Comparison of ENCODE assay signal across 9 cellular contexts in the genomic region with DNA sequence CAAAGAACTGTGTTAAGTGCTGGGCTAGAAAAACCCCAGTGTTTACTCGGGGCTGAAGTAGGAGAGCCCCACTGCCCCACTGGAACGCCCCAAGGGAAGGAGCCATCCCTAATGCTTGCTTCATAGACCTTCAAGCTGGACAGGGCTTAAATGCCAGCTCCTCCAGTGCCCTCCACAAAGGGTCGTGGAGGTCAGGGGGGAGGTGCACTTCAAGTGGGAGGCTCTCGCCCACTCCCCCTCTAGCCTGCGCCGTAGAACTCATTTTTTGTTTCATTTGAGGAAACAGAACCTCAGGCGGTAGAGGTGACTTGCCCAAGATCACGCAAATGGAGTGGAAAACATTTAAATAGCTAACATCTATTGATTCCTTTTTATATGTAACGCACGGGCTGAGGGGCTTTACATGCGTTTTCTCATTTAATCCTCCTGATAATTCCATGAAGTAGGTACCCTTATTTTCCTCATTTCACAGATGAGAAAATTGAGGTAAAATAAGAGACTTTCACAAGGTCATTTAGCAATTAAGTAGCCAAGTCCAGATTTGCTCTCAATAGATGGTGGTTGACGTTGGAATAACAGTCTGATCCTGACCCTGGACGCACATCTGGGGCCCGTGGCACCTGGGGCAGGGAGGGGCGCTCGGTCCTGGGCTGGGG. TPM values are rescaled to one million over a fixed set of nuclear protein-coding genes. Genes with fewer than 3 reads are reported as not detected.
DNase-seq lines count a peak whose midpoint lies in the region; ATAC-seq, FAIRE-seq and TF ChIP-seq lines count a peak whose summit lies in the region.
"Had no signal": no experiment of that assay in that cellular context is flagged by ENCODE, and none has a peak within 500 bp of the region (broad histone marks: within the 10 kb centered on the region; RNA-seq: fewer than 3 reads in every experiment).

No MANE protein-coding gene starts in this region.

- H3K4me2 ChIP-seq in OCI-LY1 (ENCODE audit: low read length) = peak overlapping the region; percentile 87

- H3K36me3 ChIP-seq in OCI-LY1 (ENCODE audit: insufficient read depth, low read length) (peaks cover 17% of the 10 kb centered on the region; the same call in 1 of the 2 replicates), endodermal cell (ENCODE audit: control insufficient read depth, insufficient read depth, low read length) (peaks cover 8% of the 10 kb centered on the region)

- no peak for TF ChIP-seq CTCF in OCI-LY1 (IDR thresholded peaks at IDR 0.05; ENCODE audit: low read length)
- TF ChIP-seq CTCF in endodermal cell (conservative IDR thresholded peaks at IDR 0.05) = no peak
- no peak for TF ChIP-seq CTCF in osteocyte (IDR thresholded peaks at IDR 0.05)

- H3K27me3 ChIP-seq in OCI-LY1 (ENCODE audit: insufficient read depth, low read length) (no peaks in the 10 kb centered on the region), endodermal cell (ENCODE audit: control insufficient read depth, insufficient read depth, low read length, poor library complexity, severe bottlenecking) (peaks cover 18% of the 10 kb centered on the region)

- H2AFZ ChIP-seq in OCI-LY1 (ENCODE audit: low read length) = peak overlapping the region; percentile 59; the same call in 1 of the 2 replicates

- peak overlapping the region; percentile 51; the same call in 1 of the 2 replicates for H3K9ac ChIP-seq in OCI-LY1 (ENCODE audit: low read length)
- H3K9ac ChIP-seq in endodermal cell (ENCODE audit: extremely low read depth, low read length, poor library complexity, severe bottlenecking) = no peak overlapping the region

- peaks cover 25% of the 10 kb centered on the region for H3K79me2 ChIP-seq in OCI-LY1 (ENCODE audit: insufficient read depth, low read length)

- H3K4me1 ChIP-seq in OCI-LY1 (ENCODE audit: insufficient read depth, low read length, severe bottlenecking) (peaks cover 29% of the 10 kb centered on the region), endodermal cell (ENCODE audit: control insufficient read depth, insufficient read depth, low read length) (no peaks in the 10 kb centered on the region)

- peaks cover 8% of the 10 kb centered on the region for H3K4me1 Mint-ChIP-seq in endodermal cell
- peaks cover 16% of the 10 kb centered on the region for H3K4me1 Mint-ChIP-seq in osteocyte (ENCODE audit: unreplicated experiment)

- H3K9me3 Mint-ChIP-seq in endodermal cell = no peaks in the 10 kb centered on the region
- no peaks in the 10 kb centered on the region for H3K9me3 Mint-ChIP-seq in osteocyte (ENCODE audit: unreplicated experiment)

- H3K27ac ChIP-seq in OCI-LY1 (ENCODE audit: low read depth, low read length, poor library complexity, severe bottlenecking) (no peak overlapping the region), endodermal cell (ENCODE audit: low read depth, low read length) (no peak overlapping the region)

- ATAC-seq in GM21390 (IDR thresholded peaks at IDR 0.05; ENCODE audit: unreplicated experiment) (no peak), GM21381 (IDR thresholded peaks at IDR 0.05; ENCODE audit: unreplicated experiment) (no peak)

- H3K4me3 ChIP-seq in OCI-LY1 (ENCODE audit: low read depth, low read length, poor library complexity, severe bottlenecking) (peak overlapping the region; percentile 82), endodermal cell (ENCODE audit: low read length) (peak overlapping the region; percentile 87)

- H3K36me3 Mint-ChIP-seq in endodermal cell (ENCODE audit: low read depth) (peaks cover 5% of the 10 kb centered on the region), osteocyte (ENCODE audit: unreplicated experiment) (peaks cover 11% of the 10 kb centered on the region)

- peak; percentile 4 for DNase-seq in EL
- peak; percentile 50 for DNase-seq in endodermal cell
- no peak for DNase-seq in osteocyte (ENCODE audit: extremely low spot score, unreplicated experiment)
- no peak for DNase-seq in GM19239 (ENCODE audit: insufficient read length, low spot score)
- DNase-seq in SHP77 treated with DMSO at 0.1 percent for 48 hours (lab: John Stamatoyannopoulos, UW) = no peak

- peaks cover 10% of the 10 kb centered on the region for H3K27me3 Mint-ChIP-seq in endodermal cell (ENCODE audit: insufficient read depth)
- H3K27me3 Mint-ChIP-seq in osteocyte (ENCODE audit: unreplicated experiment) = peaks cover 27% of the 10 kb centered on the region

- H4K20me1 ChIP-seq in OCI-LY1 (ENCODE audit: insufficient read depth, low read length) = no peaks in the 10 kb centered on the region

- H3K4me3 Mint-ChIP-seq in endodermal cell = peak overlapping the region; percentile 88
- peak overlapping the region; percentile 93 for H3K4me3 Mint-ChIP-seq in osteocyte (ENCODE audit: unreplicated experiment)

- H3K9me2 ChIP-seq in OCI-LY1 (ENCODE audit: low read depth, low read length) = no peaks in the 10 kb centered on the region

- H3K9me3 ChIP-seq in OCI-LY1 (ENCODE audit: low read length) (no peaks in the 10 kb centered on the region), endodermal cell (ENCODE audit: control insufficient read depth, low read length) (no peaks in the 10 kb centered on the region)

- FAIRE-seq in GM19239 (lab: Jason Lieb, UNC) = no peak
- FAIRE-seq: colon had no signal

- H3F3A ChIP-seq in OCI-LY1 (ENCODE audit: insufficient read depth, low read length) = no peaks in the 10 kb centered on the region

- WGBS in endodermal cell (ENCODE audit: insufficient coverage in 1 of 2, insufficient read length in 1 of 2), 2 experiments = 54 to 65% methylated on average over 11 to 16 of the region's 16 CpGs

- H3K27ac Mint-ChIP-seq in endodermal cell = no peak overlapping the region
- peak overlapping the region; percentile 78 for H3K27ac Mint-ChIP-seq in osteocyte (ENCODE audit: unreplicated experiment)

RNA-seq across cellular contexts. Expression of a gene that starts 0.5 kb away (rescaled TPM):
- total RNA-seq in endodermal cell = 10 to 100 TPM; 26.0 to 29.6 TPM
- 18.7 TPM for polyA plus RNA-seq in endodermal cell (2013, experiment 1 of 2)
- 16.4 TPM for polyA plus RNA-seq in endodermal cell (2013, experiment 2 of 2)
- 11.6 and 13.3 TPM in 2 replicates for total RNA-seq in osteocyte

RNA-seq across cellular contexts. Expression of a gene that starts 55.9 kb away (rescaled TPM):
- total RNA-seq in endodermal cell (not detected), osteocyte (not detected in 2 replicates)
- polyA plus RNA-seq in endodermal cell (2013, experiment 1 of 2) = not detected
- not detected for polyA plus RNA-seq in endodermal cell (2013, experiment 2 of 2)

Comparison
In these comparisons a context has a peak if more than half of its experiments do, and no peak if none do; other contexts are left out.
1. DNase-seq: peak in EL (single experiment) and endodermal cell (single experiment); none in osteocyte (single experiment), GM19239 (single experiment) and SHP77 treated with DMSO at 0.1 percent for 48 hours (single experiment).